In the genomic region with DNA sequence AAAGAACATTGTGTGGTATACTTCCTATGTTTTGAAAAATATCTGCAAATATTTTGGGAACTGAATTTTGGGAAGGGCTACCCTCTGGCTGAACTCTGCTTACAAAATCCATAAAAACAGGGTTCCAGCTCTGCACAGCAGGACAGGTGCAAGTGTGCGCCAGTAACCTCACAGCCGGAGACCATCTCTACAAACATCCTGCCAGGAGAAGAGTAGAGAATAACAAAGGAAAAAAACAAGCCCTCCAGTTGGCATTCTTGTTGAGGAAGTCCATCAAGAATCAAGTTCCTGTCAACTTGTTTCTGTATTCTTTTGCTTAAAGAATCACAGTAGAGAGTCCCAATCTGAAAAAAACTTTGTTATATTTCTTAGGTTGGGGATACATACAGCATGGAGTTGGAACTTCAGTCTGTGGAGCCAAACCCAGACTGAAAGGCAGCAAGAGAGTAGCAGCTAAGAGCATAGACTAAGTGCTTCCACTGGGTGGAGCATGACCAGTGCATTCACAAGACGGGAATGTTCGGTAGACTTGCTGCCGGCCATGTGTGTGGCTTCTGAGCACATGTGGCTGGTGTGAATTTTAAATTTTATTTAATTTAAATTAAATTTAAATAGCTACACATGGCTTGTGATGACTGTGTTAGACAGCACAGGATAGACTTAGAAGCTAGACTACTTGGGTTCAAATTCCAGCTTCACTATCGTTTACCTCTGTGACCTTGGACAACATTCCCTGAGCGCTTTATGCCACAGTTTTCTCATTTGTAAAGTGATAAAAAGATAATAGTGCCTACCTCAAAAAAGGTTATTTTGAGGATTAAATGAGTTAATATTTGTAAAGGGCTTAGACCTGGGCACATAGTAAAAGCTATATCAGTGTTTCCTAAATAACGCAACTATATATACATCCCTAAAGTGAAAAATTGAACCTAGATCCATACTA, we compare ENCODE assay signal across 9 cellular contexts. TPM values are rescaled to one million over a fixed set of nuclear protein-coding genes. Genes with fewer than 3 reads are reported as not detected.
A peak's percentile ranks its signal among the peaks of the same experiment; 100 is the strongest.
DNase-seq lines count a peak whose midpoint lies in the region; ATAC-seq and TF ChIP-seq lines count a peak whose summit lies in the region.
"Had no signal": no experiment of that assay in that cellular context is flagged by ENCODE, and none has a peak within 500 bp of the region (broad histone marks: within the 10 kb centered on the region; RNA-seq: fewer than 3 reads in every experiment).

No MANE protein-coding gene starts in this region.

- H3K4me3 ChIP-seq in esophagus muscularis mucosa = no peak overlapping the region

- H3K36me3 ChIP-seq in esophagus muscularis mucosa = peaks cover 0 to 6% (median 0%) of the 10 kb centered on the region in 4 donors

- TF ChIP-seq CTCF in esophagus muscularis mucosa (IDR thresholded peaks at IDR 0.05) (peak; percentile 9 to 42 (median 22)), mesothelial cell of epicardium (IDR thresholded peaks at IDR 0.05; ENCODE audit: unreplicated experiment) (no peak)

- peak overlapping the region in 3 of 4 donors; percentile 10 to 33 (median 13) for H3K27ac ChIP-seq in esophagus muscularis mucosa (replicated peaks in 1 of 4)

- H3K4me1 ChIP-seq in esophagus muscularis mucosa = peaks cover 87 to 93% (median 89%) of the 10 kb centered on the region in 4 donors

- WGBS in esophagus muscularis mucosa = 78% methylated on average over 8 of the region's 8 CpGs

- TF ChIP-seq POLR2A in esophagus muscularis mucosa (IDR thresholded peaks at IDR 0.05; ENCODE audit: low read depth) = no peak

- CTCF ChIA-PET in activated naive CD4-positive, alpha-beta T cell treated with anti-CD3 and anti-CD28 coated beads, Interleukin-2, amount 10 ng/mL, durations not matched to agents 7 days and 5 days (lab: Charles Lee) = interaction anchor here (0.6 to 1.2 kb wide), 3 partner anchors 10 to 391 kb away, joined by 3 to 4 read pairs (median 3); no protein-coding TSS in a partner anchor

- no peaks in the 10 kb centered on the region for H3K9me3 ChIP-seq in esophagus muscularis mucosa

- no peak for TF ChIP-seq EP300 in esophagus muscularis mucosa (IDR thresholded peaks at IDR 0.05)

- H3K4me1 Mint-ChIP-seq in mesothelial cell of epicardium = peaks cover 42% of the 10 kb centered on the region
- no peaks in the 10 kb centered on the region for H3K4me1 Mint-ChIP-seq in activated naive CD4-positive, alpha-beta T cell treated with anti-CD3 and anti-CD28 coated beads, Interleukin-2, amount 10 ng/mL, durations not matched to agents 7 days and 5 days

- H3K4me3 Mint-ChIP-seq in mesothelial cell of epicardium = no peak overlapping the region
- no peak overlapping the region for H3K4me3 Mint-ChIP-seq in activated naive CD4-positive, alpha-beta T cell treated with anti-CD3 and anti-CD28 coated beads, Interleukin-2, amount 10 ng/mL, durations not matched to agents 7 days and 5 days
- H3K4me3 Mint-ChIP-seq: T-helper 1 cell treated with Interleukin-12 subunit alpha and Interleukin-12 subunit beta and Interleukin-4 antibody, amounts not matched to agents 30 μg/mL and 1 μg/mL, for 36 hours had no signal

- DNase-seq in EL (peak; percentile 37), NCI-H345 treated with DMSO at 0.1 percent for 48 hours (lab: John Stamatoyannopoulos, UW; ENCODE audit: unreplicated experiment) (peak; percentile 55), esophagus muscularis mucosa (ENCODE audit: extremely low spot score) (no peak), occipital lobe (lab: John Stamatoyannopoulos, UW) (peak; percentile 12), mesothelial cell of epicardium (ENCODE audit: low spot score in 2 of 2, unreplicated experiment in 2 of 2) (no peak), NCI-H1105 treated with DMSO at 0.1 percent for 48 hours (lab: John Stamatoyannopoulos, UW) (no peak)
- DNase-seq in activated naive CD4-positive, alpha-beta T cell treated with anti-CD3 and anti-CD28 coated beads, Interleukin-2, amount 10 ng/mL, durations not matched to agents 7 days and 5 days = no peak

- H3K9me3 Mint-ChIP-seq in mesothelial cell of epicardium = no peaks in the 10 kb centered on the region
- H3K9me3 Mint-ChIP-seq in activated naive CD4-positive, alpha-beta T cell treated with anti-CD3 and anti-CD28 coated beads, Interleukin-2, amount 10 ng/mL, durations not matched to agents 7 days and 5 days = no peaks in the 10 kb centered on the region
- H3K9me3 Mint-ChIP-seq: T-helper 1 cell treated with Interleukin-12 subunit alpha and Interleukin-12 subunit beta and Interleukin-4 antibody, amounts not matched to agents 30 μg/mL and 1 μg/mL, for 36 hours had no signal

- no peaks in the 10 kb centered on the region for H3K27me3 ChIP-seq in esophagus muscularis mucosa

- ATAC-seq in HG02981 (IDR thresholded peaks at IDR 0.05; ENCODE audit: unreplicated experiment) = no peak

- intact Hi-C loops in esophagus muscularis mucosa (cut with DNase I) = no loop called here

- H3K27ac Mint-ChIP-seq in mesothelial cell of epicardium = no peak overlapping the region
- no peak overlapping the region for H3K27ac Mint-ChIP-seq in activated naive CD4-positive, alpha-beta T cell treated with anti-CD3 and anti-CD28 coated beads, Interleukin-2, amount 10 ng/mL, durations not matched to agents 7 days and 5 days
- H3K27ac Mint-ChIP-seq: T-helper 1 cell treated with Interleukin-12 subunit alpha and Interleukin-12 subunit beta and Interleukin-4 antibody, amounts not matched to agents 30 μg/mL and 1 μg/mL, for 36 hours had no signal

- H3K27me3 Mint-ChIP-seq in mesothelial cell of epicardium (ENCODE audit: low read depth) = no peaks in the 10 kb centered on the region
- H3K27me3 Mint-ChIP-seq in activated naive CD4-positive, alpha-beta T cell treated with anti-CD3 and anti-CD28 coated beads, Interleukin-2, amount 10 ng/mL, durations not matched to agents 7 days and 5 days = peaks cover 10% of the 10 kb centered on the region

- H3K36me3 Mint-ChIP-seq in mesothelial cell of epicardium = no peaks in the 10 kb centered on the region
- no peaks in the 10 kb centered on the region for H3K36me3 Mint-ChIP-seq in activated naive CD4-positive, alpha-beta T cell treated with anti-CD3 and anti-CD28 coated beads, Interleukin-2, amount 10 ng/mL, durations not matched to agents 7 days and 5 days

RNA-seq across cellular contexts. Expression of a gene that starts 41.9 kb away (rescaled TPM):
- total RNA-seq in esophagus muscularis mucosa = 100 to 1,000 TPM; 465 to 600 (median 547) TPM
- total RNA-seq in occipital lobe = 501 TPM
- 265 to 281 TPM (median 271 TPM) in 3 replicates for total RNA-seq in mesothelial cell of epicardium

Comparison
In these comparisons a context has a peak if more than half of its experiments do, and no peak if none do; other contexts are left out.
1. DNase-seq: peak in EL (single experiment), NCI-H345 treated with DMSO at 0.1 percent for 48 hours (single experiment) and occipital lobe (single experiment); none in esophagus muscularis mucosa (single experiment), mesothelial cell of epicardium (0 of 2), NCI-H1105 treated with DMSO at 0.1 percent for 48 hours (single experiment) and activated naive CD4-positive, alpha-beta T cell treated with anti-CD3 and anti-CD28 coated beads, Interleukin-2, amount 10 ng/mL, durations not matched to agents 7 days and 5 days (single experiment).